Comparison of ENCODE assay signal across 24 cellular contexts in genomic region chr14:103700753-103701490, GRCh38. TPM values are rescaled to one million over a fixed set of nuclear protein-coding genes. Genes with fewer than 3 reads are reported as not detected.
A peak's percentile ranks its signal among the peaks of the same experiment; 100 is the strongest.
DNase-seq lines count a peak whose midpoint lies in the region; ATAC-seq, FAIRE-seq and TF ChIP-seq lines count a peak whose summit lies in the region.
"Had no signal": no experiment of that assay in that cellular context is flagged by ENCODE, and none has a peak within 500 bp of the region (broad histone marks: within the 10 kb centered on the region; RNA-seq: fewer than 3 reads in every experiment).

No MANE protein-coding gene starts in this region.

- H3K27me3 Mint-ChIP-seq in activated T-cell treated with anti-CD3 and anti-CD28 coated beads, Interleukin-2, amount 50 U/mL, for 24 hours: no peaks in the 10 kb centered on the region
- no peaks in the 10 kb centered on the region for H3K27me3 Mint-ChIP-seq in activated T-cell treated with anti-CD3 and anti-CD28 coated beads, Interleukin-2, amount 50 U/mL, for 4 hours (ENCODE audit: low read depth)
- H3K27me3 Mint-ChIP-seq: T-cell had no signal

- TF ChIP-seq RAD21 in K562 (CRISPR knock-in tag; conservative IDR thresholded peaks at IDR 0.05 in 1 of 2, IDR thresholded peaks at IDR 0.05 in 1 of 2): no peak

- no peak overlapping the region for H3K4me2 ChIP-seq in K562 (ENCODE audit: insufficient read depth, low read length)

- H3K36me3 Mint-ChIP-seq in activated T-cell treated with anti-CD3 and anti-CD28 coated beads, Interleukin-2, amount 50 U/mL, for 24 hours (ENCODE audit: low read depth): peaks cover 93% of the 10 kb centered on the region
- peaks cover 13% of the 10 kb centered on the region for H3K36me3 Mint-ChIP-seq in activated T-cell treated with anti-CD3 and anti-CD28 coated beads, Interleukin-2, amount 50 U/mL, for 4 hours (ENCODE audit: insufficient read depth)

- H3K9ac ChIP-seq in K562 (ENCODE audit: insufficient read depth in 1 of 2, low read depth in 2 of 2, low read length in 2 of 2) (peak overlapping the region in 1 of 2 experiments; percentile 35; a peak in 1 of 4 replicates), subcutaneous abdominal adipose tissue (ENCODE audit: low read length in 5 of 5) (no peak overlapping the region)

- H3K9me3 ChIP-seq in K562 (replicated peaks; ENCODE audit: control insufficient read depth, insufficient read depth, low read depth, low read length) (no peaks in the 10 kb centered on the region), subcutaneous abdominal adipose tissue (ENCODE audit: control insufficient read depth in 5 of 5, low read length in 5 of 5) (no peaks in the 10 kb centered on the region), lower lobe of right lung (no peaks in the 10 kb centered on the region)

- no peak overlapping the region for H3K4me3 Mint-ChIP-seq in activated T-cell treated with anti-CD3 and anti-CD28 coated beads, Interleukin-2, amount 50 U/mL, for 24 hours
- no peak overlapping the region for H3K4me3 Mint-ChIP-seq in activated T-cell treated with anti-CD3 and anti-CD28 coated beads, Interleukin-2, amount 50 U/mL, for 4 hours
- H3K4me3 Mint-ChIP-seq: CD14-positive monocyte, T-cell had no signal

- no peak for TF ChIP-seq EP300 in K562 (IDR thresholded peaks at IDR 0.05; ENCODE audit: low read length)

- no peaks in the 10 kb centered on the region for H3K9me1 ChIP-seq in K562 (ENCODE audit: control insufficient read depth, insufficient read depth, low read length)

- peaks cover 0 to 40% of the 10 kb centered on the region in 2 experiments; a peak in 2 of 5 replicates for H3K4me1 ChIP-seq in K562 (replicated peaks in 1 of 2; ENCODE audit: control insufficient read depth in 2 of 2, insufficient read depth in 2 of 2, low read length in 2 of 2)
- peaks cover 10 to 86% (median 70%) of the 10 kb centered on the region in 5 donors for H3K4me1 ChIP-seq in subcutaneous abdominal adipose tissue (ENCODE audit: control insufficient read depth in 5 of 5, insufficient read depth in 5 of 5, low read length in 5 of 5)
- H3K4me1 ChIP-seq in lower lobe of right lung: peaks cover 47% of the 10 kb centered on the region

- H3K9me3 Mint-ChIP-seq in activated T-cell treated with anti-CD3 and anti-CD28 coated beads, Interleukin-2, amount 50 U/mL, for 24 hours: no peaks in the 10 kb centered on the region
- H3K9me3 Mint-ChIP-seq in activated T-cell treated with anti-CD3 and anti-CD28 coated beads, Interleukin-2, amount 50 U/mL, for 4 hours: no peaks in the 10 kb centered on the region
- H3K9me3 Mint-ChIP-seq: CD14-positive monocyte, T-cell had no signal

- H3K4me3 ChIP-seq in K562 (no peak overlapping the region), subcutaneous abdominal adipose tissue (ENCODE audit: low read depth in 1 of 5, low read length in 5 of 5) (no peak overlapping the region), lower lobe of right lung (no peak overlapping the region)
- H3K4me3 ChIP-seq: cardiac muscle cell, skin epidermis had no signal

- TF ChIP-seq CTCF in K562 (IDR thresholded peaks at IDR 0.05 in 2 of 3, conservative IDR thresholded peaks at IDR 0.05 in 1 of 3; ENCODE audit: insufficient read depth in 2 of 3, low read depth in 1 of 3, low read length in 3 of 3): no peak
- TF ChIP-seq CTCF in lower lobe of right lung (IDR thresholded peaks at IDR 0.05): no peak

- peak overlapping the region; percentile 59 for H3K27ac Mint-ChIP-seq in activated T-cell treated with anti-CD3 and anti-CD28 coated beads, Interleukin-2, amount 50 U/mL, for 24 hours
- H3K27ac Mint-ChIP-seq: T-cell had no signal

- H2AFZ ChIP-seq in K562 (ENCODE audit: low read depth, low read length): no peak overlapping the region

- TF ChIP-seq POLR2A in K562 (conservative IDR thresholded peaks at IDR 0.05): no peak

- CTCF ChIA-PET in K562 (lab: Yijun Ruan, JAX; ENCODE audit: low intra/inter-chr PET ratio): no interaction called here

- H4K20me1 ChIP-seq in K562 (replicated peaks; ENCODE audit: control insufficient read depth, insufficient read depth, low read length): no peaks in the 10 kb centered on the region; the same call in 1 of the 2 replicates

- ATAC-seq in activated T-cell treated with anti-CD3 and anti-CD28 coated beads, Interleukin-2, amount 50 U/mL, for 4 hours: no peak
- ATAC-seq in K562: no peak
- no peak for ATAC-seq in HG03521 (IDR thresholded peaks at IDR 0.05; ENCODE audit: unreplicated experiment)
- no peak for ATAC-seq in lower lobe of right lung
- ATAC-seq in HG03196 (IDR thresholded peaks at IDR 0.05; ENCODE audit: unreplicated experiment): no peak
- ATAC-seq: T-cell had no signal

- WGBS in K562 (ENCODE audit: insufficient coverage, low coverage, missing lambda C conversion rate): 83% methylated on average over 16 of the region's 21 CpGs

- no peak for FAIRE-seq in K562 (lab: Jason Lieb, UNC)
- FAIRE-seq: A204.1, urothelium cell line had no signal

- no peak for DNase-seq in activated T-cell treated with anti-CD3 and anti-CD28 coated beads, Interleukin-2, amount 50 U/mL, for 24 hours
- DNase-seq in activated T-cell treated with anti-CD3 and anti-CD28 coated beads, Interleukin-2, amount 50 U/mL, for 4 hours: no peak
- DNase-seq in K562 (ENCODE audit: extremely low read depth in 1 of 4, low spot score in 3 of 4): no peak
- DNase-seq in lower lobe of right lung: no peak
- DNase-seq: activated CD4-positive, alpha-beta T cell treated with anti-CD3 and anti-CD28 coated beads for 48 hours; activated CD8-positive, alpha-beta memory T cell treated with anti-CD3 and anti-CD28 coated beads, Interleukin-2, amount 50 U/mL, for 4 hours; activated effector memory CD4-positive, alpha-beta T cell treated with anti-CD3 and anti-CD28 coated beads, Interleukin-2, amount 50 U/mL, for 16 hours; DMS 273 treated with DMSO at 0.1 percent for 48 hours; effector memory CD4-positive, alpha-beta T cell; GF-D8; mammary epithelial cell; NCI-H1092 treated with DMSO at 0.1 percent for 48 hours; NCI-H524 treated with DMSO at 0.1 percent for 48 hours; stimulated activated CD4-positive, alpha-beta T cell treated with anti-CD3 and anti-CD28 coated beads, Interleukin-4, amount 100 ng/mL, for 1 hour; T-cell had no signal

- H3K27ac ChIP-seq in K562 (ENCODE audit: extremely low read depth, low read depth, low read length) (no peak overlapping the region), layer of hippocampus (ENCODE audit: low read depth, low read length) (peak overlapping the region; percentile 90), subcutaneous abdominal adipose tissue (ENCODE audit: low read depth, low read length) (peak overlapping the region; percentile 50), lower lobe of right lung (no peak overlapping the region)
- H3K27ac ChIP-seq: cardiac muscle cell had no signal

- POLR2A ChIA-PET in K562 (lab: Yijun Ruan, JAX): interaction anchor here (0.6 to 1.0 kb wide), 4 partner anchors 13 to 141 kb away, joined by 3 to 4 read pairs (median 3); no protein-coding TSS in a partner anchor

- H3K27me3 ChIP-seq in K562 (ENCODE audit: control insufficient read depth in 2 of 2, insufficient read depth in 2 of 2, low read length in 2 of 2): no peaks in the 10 kb centered on the region
- H3K27me3 ChIP-seq in layer of hippocampus (ENCODE audit: control insufficient read depth, insufficient read depth, low read length): no peaks in the 10 kb centered on the region
- H3K27me3 ChIP-seq in subcutaneous abdominal adipose tissue (ENCODE audit: control insufficient read depth in 5 of 5, insufficient read depth in 4 of 5, low read length in 5 of 5): no peaks in the 10 kb centered on the region
- H3K27me3 ChIP-seq in lower lobe of right lung (ENCODE audit: low read depth): no peaks in the 10 kb centered on the region
- H3K27me3 ChIP-seq: cardiac muscle cell had no signal

- intact Hi-C loops in K562 (cut with micrococcal nuclease): no loop called here
- intact Hi-C loops in lower lobe of right lung (cut with DNase I): no loop called here

- H3K36me3 ChIP-seq in K562 (ENCODE audit: control insufficient read depth, insufficient read depth, low read length) (peaks cover 89% of the 10 kb centered on the region; the same call in 2 of the 3 replicates), subcutaneous abdominal adipose tissue (ENCODE audit: control insufficient read depth in 5 of 5, insufficient read depth in 5 of 5, low read length in 5 of 5) (peaks cover 0 to 70% (median 45%) of the 10 kb centered on the region in 5 donors), lower lobe of right lung (peaks cover 76% of the 10 kb centered on the region)

- H3K4me1 Mint-ChIP-seq in activated T-cell treated with anti-CD3 and anti-CD28 coated beads, Interleukin-2, amount 50 U/mL, for 24 hours (ENCODE audit: low read depth): peaks cover 7% of the 10 kb centered on the region
- peaks cover 3% of the 10 kb centered on the region for H3K4me1 Mint-ChIP-seq in activated T-cell treated with anti-CD3 and anti-CD28 coated beads, Interleukin-2, amount 50 U/mL, for 4 hours (ENCODE audit: low read depth)

- BruUV-seq in K562 (replicated peaks; lab: Mats Ljungman, UMichigan): no TSS peak

- in situ Hi-C loops in K562 (cut with MboI): no loop called here

- H3K79me2 ChIP-seq in K562 (ENCODE audit: control insufficient read depth, insufficient read depth, low read length): no peaks in the 10 kb centered on the region

RNA-seq across cellular contexts. Expression of gene XRCC3, which starts 14.3 kb away (rescaled TPM):
- total RNA-seq in activated T-cell treated with anti-CD3 and anti-CD28 coated beads, Interleukin-2, amount 50 U/mL, for 4 hours: 10 to 100 TPM; 60.6 to 74.0 (median 69.5) TPM
- 101 and 113 TPM in 2 replicates for total RNA-seq in K562 (2011; cell fraction: chromatin; rRNA removed; ENCODE audit: low replicate concordance)
- 61.2 and 62.1 TPM in 2 replicates for total RNA-seq in K562 (2011; cell fraction: nucleolus; rRNA removed)
- total RNA-seq in K562 (2011; cell fraction: nucleoplasm; rRNA removed): 38.5 and 51.0 TPM in 2 replicates
- total RNA-seq in K562 (2014; rRNA removed): 46.1 and 54.1 TPM in 2 replicates
- 30.2 TPM in 2 replicates for total RNA-seq in K562 (2014; rRNA removed; fragmentation: Illumina TruSeq; extraction: Trizol)
- 25.7 and 30.3 TPM in 2 replicates for total RNA-seq in K562 (2015; rRNA removed; fragmentation: Illumina TruSeq; extraction: Trizol)
- 38.2 and 41.3 TPM in 2 replicates for total RNA-seq in K562 (2021)
- 19.0 and 24.3 TPM in 2 replicates for polyA plus RNA-seq in K562 (2011; rRNA removed)
- polyA plus RNA-seq in K562 (2011; cell fraction: cytosol; rRNA removed): 25.1 and 35.1 TPM in 2 replicates
- 39.2 and 66.6 TPM in 2 replicates for polyA plus RNA-seq in K562 (2011; cell fraction: nucleus; rRNA removed)
- polyA plus RNA-seq in K562 (2012): 27.2 and 37.1 TPM in 2 replicates
- polyA plus RNA-seq in K562 (2014; fragmentation: Illumina TruSeq; extraction: Trizol): 44.5 and 59.3 TPM in 2 replicates
- polyA plus RNA-seq in K562 (2014; fragmentation: Nextera tagmentation; extraction: Ambion mirVana): under 1 TPM; 0.34 to 0.38 TPM
- polyA plus RNA-seq in K562 (2014; rRNA removed): 39.9 and 44.1 TPM in 2 replicates
- polyA minus RNA-seq in K562 (2011; rRNA and poly(A)+ RNA removed): 15.4 and 24.3 TPM in 2 replicates
- 17.7 and 17.8 TPM in 2 replicates for polyA minus RNA-seq in K562 (2011; cell fraction: cytosol; rRNA and poly(A)+ RNA removed)
- 19.2 and 19.5 TPM in 2 replicates for polyA minus RNA-seq in K562 (2011; cell fraction: nucleus; rRNA and poly(A)+ RNA removed)
- total RNA-seq in lower lobe of right lung: 5.0 TPM

RNA-seq across cellular contexts. Expression of gene ZFYVE21, which starts 14.7 kb away (rescaled TPM):
- total RNA-seq in activated T-cell treated with anti-CD3 and anti-CD28 coated beads, Interleukin-2, amount 50 U/mL, for 4 hours: 10 to 100 TPM; 13.6 to 19.1 (median 13.7) TPM
- total RNA-seq in K562 (2011; cell fraction: chromatin; rRNA removed; ENCODE audit: low replicate concordance): 79.0 and 151 TPM in 2 replicates
- total RNA-seq in K562 (2011; cell fraction: nucleolus; rRNA removed): 69.2 and 87.8 TPM in 2 replicates
- total RNA-seq in K562 (2011; cell fraction: nucleoplasm; rRNA removed): 66.9 and 68.4 TPM in 2 replicates
- total RNA-seq in K562 (2014; rRNA removed) (16.3 and 21.1 TPM in 2 replicates), K562 (2014; rRNA removed; fragmentation: Illumina TruSeq; extraction: Trizol) (9.9 and 11.8 TPM in 2 replicates), K562 (2015; rRNA removed; fragmentation: Illumina TruSeq; extraction: Trizol) (15.0 and 15.6 TPM in 2 replicates), K562 (2021) (17.1 and 18.0 TPM in 2 replicates), lower lobe of right lung (49.4 TPM)
- polyA plus RNA-seq in K562 (2011; rRNA removed) (23.1 and 24.3 TPM in 2 replicates), K562 (2014; fragmentation: Illumina TruSeq; extraction: Trizol) (11.9 and 14.4 TPM in 2 replicates), K562 (2014; fragmentation: Nextera tagmentation; extraction: Ambion mirVana) (1 to 10 TPM in 1 of 2 experiments, under 1 TPM in 1; 0.90 to 2.8 TPM), K562 (2014; rRNA removed) (23.1 and 25.5 TPM in 2 replicates)
- 27.7 and 35.5 TPM in 2 replicates for polyA plus RNA-seq in K562 (2011; cell fraction: cytosol; rRNA removed)
- polyA plus RNA-seq in K562 (2011; cell fraction: nucleus; rRNA removed): 44.1 and 51.8 TPM in 2 replicates
- polyA plus RNA-seq in K562 (2012): 15.8 and 16.8 TPM in 2 replicates
- 9.3 and 9.5 TPM in 2 replicates for polyA minus RNA-seq in K562 (2011; rRNA and poly(A)+ RNA removed)
- 17.4 and 20.7 TPM in 2 replicates for polyA minus RNA-seq in K562 (2011; cell fraction: cytosol; rRNA and poly(A)+ RNA removed)
- polyA minus RNA-seq in K562 (2011; cell fraction: nucleus; rRNA and poly(A)+ RNA removed): 16.2 and 17.8 TPM in 2 replicates

Comparison
In these comparisons a context has a peak if more than half of its experiments do, and no peak if none do; other contexts are left out.
1. H3K27ac ChIP-seq: peak in layer of hippocampus (single experiment) and subcutaneous abdominal adipose tissue (single experiment); none in K562 (single experiment) and lower lobe of right lung (single experiment).